Comparison of ENCODE assay signal across 22 cellular contexts in the genomic region with DNA sequence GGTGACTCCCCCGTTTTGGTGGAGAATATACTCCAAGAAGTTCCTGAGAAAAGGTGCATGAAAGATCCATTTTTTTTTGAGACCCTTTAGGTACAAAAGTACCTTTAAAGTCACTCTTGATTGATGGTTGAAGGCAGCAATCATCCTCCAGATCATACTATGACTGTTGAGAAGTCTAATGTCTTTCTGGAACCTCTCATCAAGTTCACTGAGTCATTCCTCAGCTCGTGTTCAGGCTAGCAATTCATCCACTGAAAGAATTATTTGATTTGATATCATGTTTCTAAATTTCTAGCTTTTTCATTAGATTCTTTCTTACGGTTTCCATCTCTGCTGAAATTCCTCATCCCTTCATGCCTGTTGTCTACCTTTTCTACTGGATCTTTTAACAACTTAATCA.
"Had no signal": no experiment of that assay in that cellular context is flagged by ENCODE, and none has a peak within 500 bp of the region (broad histone marks: within the 10 kb centered on the region; RNA-seq: fewer than 3 reads in every experiment).

No MANE protein-coding gene starts in this region.

- H3K36me3 ChIP-seq: gastrocnemius medialis, neural progenitor cell, right lobe of liver, suprapubic skin, transverse colon, upper lobe of right lung, uterus had no signal

- H3K9me3 ChIP-seq: gastrocnemius medialis, right lobe of liver, suprapubic skin, transverse colon, upper lobe of right lung, uterus had no signal

- H3K4me3 ChIP-seq: coronary artery, gastrocnemius medialis, lung, neural progenitor cell, right lobe of liver, suprapubic skin, transverse colon, upper lobe of right lung, uterus had no signal

- ATAC-seq: gastrocnemius medialis; left lobe of liver; naive thymus-derived CD4-positive, alpha-beta T cell; right lobe of liver; stimulated activated naive B cell treated with anti-CD40 and anti-IgM and Interleukin-4, amounts not matched to agents 10 μg/mL and 1 μg/mL and 100 μg/mL, for 72 hours; upper lobe of right lung had no signal

- H3K27ac ChIP-seq: coronary artery, gastrocnemius medialis, neural progenitor cell, parathyroid adenoma, right lobe of liver, suprapubic skin, transverse colon, upper lobe of right lung, uterus had no signal

- H3K4me1 ChIP-seq: gastrocnemius medialis, neural progenitor cell, parathyroid adenoma, right lobe of liver, suprapubic skin, transverse colon, upper lobe of right lung, uterus had no signal

- FAIRE-seq: endothelial cell of umbilical vein, kidney, small intestine had no signal

- DNase-seq: dermis blood vessel endothelial cell; effector memory CD4-positive, alpha-beta T cell; gastrocnemius medialis; head of caudate nucleus; kidney; mesenchymal stem cell; naive thymus-derived CD4-positive, alpha-beta T cell; right lobe of liver; small intestine; stimulated activated CD4-positive, alpha-beta T cell treated with anti-CD3 and anti-CD28 coated beads, Interleukin-15, amount 100 ng/mL, for 24 hours; stimulated activated CD4-positive, alpha-beta T cell treated with anti-CD3 and anti-CD28 coated beads, Interleukin-2, amount 100 ng/mL, for 48 hours; stimulated activated naive B cell treated with anti-CD40 and anti-IgM and Interleukin-4, amounts not matched to agents 10 μg/mL and 1 μg/mL and 100 μg/mL, for 72 hours; transverse colon; upper lobe of right lung; uterus had no signal

- H3K27me3 ChIP-seq: uterus had no signal
